In genomic region chr15:21889542-21889941, GRCh38 we compare ENCODE assay signal across 15 cellular contexts. TPM values are rescaled to one million over a fixed set of nuclear protein-coding genes. Genes with fewer than 3 reads are reported as not detected.
"Had no signal": no experiment of that assay in that cellular context is flagged by ENCODE, and none has a peak within 500 bp of the region (broad histone marks: within the 10 kb centered on the region; RNA-seq: fewer than 3 reads in every experiment).

No MANE protein-coding gene starts in this region.

RNA-seq across cellular contexts. Expression of gene POTEB, which starts 12.0 kb away (rescaled TPM):
- total RNA-seq: activated B cell treated with CpG ODN at 0.5 μM for 24 hours; activated CD4-positive, alpha-beta memory T cell treated with anti-CD3 and anti-CD28 coated beads for 36 hours; activated CD4-positive, alpha-beta memory T cell treated with anti-CD3 and anti-CD28 coated beads, Interleukin-2, amount 10 ng/mL, durations not matched to agents 7 days and 5 days; activated CD4-positive, alpha-beta T cell treated with anti-CD3 and anti-CD28 coated beads for 36 hours; activated CD4-positive, alpha-beta T cell treated with anti-CD3 and anti-CD28 coated beads, Interleukin-2, amount 10 ng/mL, durations not matched to agents 24 days and 14 days; activated CD4-positive, alpha-beta T cell treated with anti-CD3 and anti-CD28 coated beads, Interleukin-2, amount 10 ng/mL, durations not matched to agents 7 days and 5 days; activated CD8-positive, alpha-beta memory T cell treated with anti-CD3 and anti-CD28 coated beads for 36 hours; activated CD8-positive, alpha-beta memory T cell treated with anti-CD3 and anti-CD28 coated beads, Interleukin-2, amount 10 ng/mL, durations not matched to agents 7 days and 5 days; activated CD8-positive, alpha-beta T cell treated with anti-CD3 and anti-CD28 coated beads for 36 hours; activated CD8-positive, alpha-beta T cell treated with anti-CD3 and anti-CD28 coated beads, Interleukin-2, amount 10 ng/mL, durations not matched to agents 7 days and 5 days; T-cell; T-helper 1 cell treated with Interleukin-12 subunit alpha and Interleukin-12 subunit beta and Interleukin-4 antibody, amounts not matched to agents 30 ng/mL and 1 ng/mL, for 36 hours; T-helper 17 cell; T-helper 2 cell treated with Interferon-gamma antibody and Interleukin-4, amounts not matched to agents 100 ng/mL and 5 ng/mL, for 36 hours; WTC11 had no signal
